ENCODE assay signal across 1 cellular context in the genomic region with DNA sequence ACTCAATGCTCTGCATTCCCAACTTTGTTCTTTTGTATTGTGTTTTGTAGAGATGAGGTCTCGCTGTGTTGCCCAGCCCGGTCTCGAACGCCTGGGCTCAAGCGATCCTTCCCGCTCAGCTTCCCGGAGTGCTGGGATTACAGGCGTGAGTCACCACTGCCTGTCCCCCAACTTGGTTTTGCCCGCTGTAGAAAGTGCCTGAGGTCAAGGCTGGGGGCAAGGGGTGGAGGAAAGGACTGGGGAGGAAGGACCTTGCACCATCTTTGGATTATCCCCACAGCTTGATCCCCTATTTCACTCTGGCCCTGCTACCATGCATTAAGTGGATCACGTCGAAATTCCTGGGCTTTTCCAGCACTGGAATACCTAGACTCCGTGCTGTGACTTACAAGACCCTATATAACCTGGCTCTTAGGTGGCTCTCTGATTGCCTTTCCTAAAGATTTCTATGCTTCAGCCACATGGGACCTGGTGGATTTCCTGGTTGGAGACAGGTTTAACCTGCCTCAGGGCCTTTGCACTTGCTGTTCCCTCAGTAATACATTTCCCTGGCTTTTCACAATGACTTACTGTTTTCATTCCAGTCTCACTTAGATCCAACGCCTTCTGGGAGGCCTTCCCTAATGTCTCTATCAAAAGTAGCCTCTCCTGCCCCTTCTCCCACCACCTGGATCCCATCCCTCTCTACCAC.
TF ChIP-seq lines count a peak whose summit lies in the region.

No MANE protein-coding gene starts in this region.

TF ChIP-seq in HEK293, 187 proteins besides CTCF, POLR2A, EP300 and RAD21 (continued from another document):
- TF ChIP-seq ZSCAN16 (tag by site-specific recombination; IDR thresholded peaks at IDR 0.05) (no peak), TRIM28 (IDR thresholded peaks at IDR 0.05; ENCODE audit: borderline replicate concordance, low read length) (no peak), ZNF211 (tag by site-specific recombination; IDR thresholded peaks at IDR 0.05; ENCODE audit: low read depth) (no peak), ZNF548 (tag by site-specific recombination; IDR thresholded peaks at IDR 0.05) (no peak), PRDM2 (tag by site-specific recombination; IDR thresholded peaks at IDR 0.05; ENCODE audit: borderline replicate concordance) (no peak), ZEB2 (tag by site-specific recombination; IDR thresholded peaks at IDR 0.05) (0 out of 2 replicates have a peak, but pooled peaks have one; percentile 15), GLIS1 (tag by site-specific recombination; IDR thresholded peaks at IDR 0.05) (no peak), ZBTB8A (tag by site-specific recombination; IDR thresholded peaks at IDR 0.05) (no peak), PRDM10 (tag by site-specific recombination; IDR thresholded peaks at IDR 0.05) (peak; percentile 47; the same call in 1 of the 2 replicates), ZFP3 (tag by site-specific recombination; IDR thresholded peaks at IDR 0.05; ENCODE audit: low read depth) (no peak), ZNF341 (tag by site-specific recombination; IDR thresholded peaks at IDR 0.05; ENCODE audit: low read depth) (no peak), EGR2 (tag by site-specific recombination; IDR thresholded peaks at IDR 0.05; ENCODE audit: low read depth) (no peak), ZNF354C (tag by site-specific recombination; IDR thresholded peaks at IDR 0.05; ENCODE audit: borderline replicate concordance, low read depth) (no peak), OVOL3 (tag by site-specific recombination; IDR thresholded peaks at IDR 0.05) (no peak), GLI2 (tag by site-specific recombination; IDR thresholded peaks at IDR 0.05; ENCODE audit: borderline replicate concordance, low read depth) (no peak), ZNF660 (tag by site-specific recombination; IDR thresholded peaks at IDR 0.05) (no peak), ZNF302 (tag by site-specific recombination; IDR thresholded peaks at IDR 0.05; ENCODE audit: low read depth) (no peak), ZNF621 (tag by site-specific recombination; IDR thresholded peaks at IDR 0.05) (no peak), ZNF324 (tag by site-specific recombination; IDR thresholded peaks at IDR 0.05) (no peak), GLI4 (tag by site-specific recombination; IDR thresholded peaks at IDR 0.05) (no peak), ZNF48 (tag by site-specific recombination; IDR thresholded peaks at IDR 0.05) (no peak), ZXDB (tag by site-specific recombination; IDR thresholded peaks at IDR 0.05) (no peak), ZNF677 (tag by site-specific recombination; IDR thresholded peaks at IDR 0.05) (no peak), ZNF670 (tag by site-specific recombination; IDR thresholded peaks at IDR 0.05; ENCODE audit: low read depth) (no peak)
- TF ChIP-seq, protein P1, sequence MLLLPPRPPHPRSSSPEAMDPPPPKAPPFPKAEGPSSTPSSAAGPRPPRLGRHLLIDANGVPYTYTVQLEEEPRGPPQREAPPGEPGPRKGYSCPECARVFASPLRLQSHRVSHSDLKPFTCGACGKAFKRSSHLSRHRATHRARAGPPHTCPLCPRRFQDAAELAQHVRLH (tag by site-specific recombination; IDR thresholded peaks at IDR 0.05): 0 out of 2 replicates have a peak, but pooled peaks have one; percentile 33
